ENCODE assay signal across 8 cellular contexts in genomic region chr17:63478814-63479494, GRCh38. TPM values are rescaled to one million over a fixed set of nuclear protein-coding genes. Genes with fewer than 3 reads are reported as not detected.
DNase-seq lines count a peak whose midpoint lies in the region; ATAC-seq and TF ChIP-seq lines count a peak whose summit lies in the region.

No MANE protein-coding gene starts in this region.

- H3F3A ChIP-seq in MM.1S (ENCODE audit: insufficient read depth, low read length) = no peaks in the 10 kb centered on the region

- no peaks in the 10 kb centered on the region for H3K79me2 ChIP-seq in MM.1S (ENCODE audit: low read length)

- no TSS peak for BruUV-seq in Caco-2 (replicated peaks; lab: Mats Ljungman, UMichigan)

- H3K4me1 ChIP-seq in Caco-2 = peaks cover 13% of the 10 kb centered on the region
- 0 out of 2 replicates have a peak, but pooled peaks cover 4% of the 10 kb centered on the region for H3K4me1 ChIP-seq in MM.1S (ENCODE audit: low read length)
- H3K4me1 ChIP-seq in heart right ventricle = peaks cover 13 to 62% (median 52%) of the 10 kb centered on the region in 9 donors

- H3K36me3 Mint-ChIP-seq in Caco-2 (ENCODE audit: insufficient read depth, unreplicated experiment) = no peaks in the 10 kb centered on the region

- no peak overlapping the region for H3K4me2 ChIP-seq in MM.1S (ENCODE audit: low read depth, low read length)

- no peaks in the 10 kb centered on the region for H3K27me3 ChIP-seq in Caco-2 (replicated peaks; ENCODE audit: control insufficient read depth, insufficient read depth, low read length)
- peaks cover 86% of the 10 kb centered on the region for H3K27me3 ChIP-seq in MM.1S (replicated peaks; ENCODE audit: insufficient read depth, low read length)
- H3K27me3 ChIP-seq in heart right ventricle = peaks cover 0 to 40% (median 6%) of the 10 kb centered on the region in 7 donors

- no peak overlapping the region for H3K9ac ChIP-seq in MM.1S (ENCODE audit: low read length)

- no peak overlapping the region for H2AFZ ChIP-seq in MM.1S (ENCODE audit: low read length)

- H3K9me3 ChIP-seq in Caco-2 (no peaks in the 10 kb centered on the region), MM.1S (replicated peaks; ENCODE audit: insufficient read depth, low read length) (no peaks in the 10 kb centered on the region), heart right ventricle (no peaks in the 10 kb centered on the region)

- WGBS in heart right ventricle, 2 donors = 42 to 48% methylated on average over 16 of the region's 16 CpGs

- no peaks in the 10 kb centered on the region for H3K9me3 Mint-ChIP-seq in Caco-2 (ENCODE audit: unreplicated experiment)

- H3K36me3 ChIP-seq in Caco-2 (ENCODE audit: control insufficient read depth, insufficient read depth, low read length) (no peaks in the 10 kb centered on the region), MM.1S (replicated peaks; ENCODE audit: insufficient read depth, low read length) (no peaks in the 10 kb centered on the region), heart right ventricle (peaks cover 0 to 41% (median 6%) of the 10 kb centered on the region in 9 donors)

- H4K20me1 ChIP-seq in MM.1S (ENCODE audit: insufficient read depth, low read length) = no peaks in the 10 kb centered on the region

- TF ChIP-seq CTCF in Caco-2 (IDR thresholded peaks at IDR 0.05; ENCODE audit: insufficient read depth in 1 of 2, low read depth in 1 of 2, low read length in 1 of 2, severe bottlenecking in 1 of 2, unreplicated experiment in 1 of 2) (peak; percentile 67 to 97), MM.1S (IDR thresholded peaks at IDR 0.05; ENCODE audit: low read length) (peak; percentile 79), heart right ventricle (IDR thresholded peaks at IDR 0.05) (peak; percentile 49 to 85 (median 80))

- H3K4me1 Mint-ChIP-seq in Caco-2 (ENCODE audit: low read depth, unreplicated experiment) = peaks cover 10% of the 10 kb centered on the region

- intact Hi-C loops in Caco-2 (cut with micrococcal nuclease; ENCODE audit: unreplicated experiment) = loop anchor here (1.0 to 2.0 kb wide), 2 partner anchors 54 to 134 kb away; no protein-coding TSS in a partner anchor
- intact Hi-C loops in heart right ventricle (cut with DNase I) = loop anchor here (1.0 to 10.0 kb wide), 9 partner anchors 37 to 128 kb away; partner anchors contain the start of gene DCAF7 (in 1 of the 10)

- H3K4me3 ChIP-seq in Caco-2 (ENCODE audit: low read depth, low read length) = no peak overlapping the region
- no peak overlapping the region for H3K4me3 ChIP-seq in MM.1S (ENCODE audit: low read length)
- peak overlapping the region in 8 of 10 donors; percentile 21 to 66 (median 61) for H3K4me3 ChIP-seq in heart right ventricle

- no peak overlapping the region for H3K27ac Mint-ChIP-seq in Caco-2 (ENCODE audit: unreplicated experiment)

- H3K4me3 Mint-ChIP-seq in Caco-2 (ENCODE audit: unreplicated experiment) = peak overlapping the region; percentile 50

- peak; percentile 89 to 91 for DNase-seq in Caco-2
- DNase-seq in MM.1S = peak; percentile 70
- peak; percentile 92 for DNase-seq in SW480 (ENCODE audit: low spot score)
- DNase-seq in activated naive CD8-positive, alpha-beta T cell treated with anti-CD3 and anti-CD28 coated beads, Interleukin-2, amount 50 U/mL, for 16 hours (ENCODE audit: low read depth, low spot score) = peak; percentile 42
- DNase-seq in heart right ventricle = peak; percentile 77 to 80
- peak; percentile 80 for DNase-seq in renal cortical epithelial cell (ENCODE audit: low read depth)
- DNase-seq in cortex of kidney (lab: John Stamatoyannopoulos, UW) = no peak

- no peak overlapping the region for H3K27ac ChIP-seq in MM.1S (ENCODE audit: low read length)
- H3K27ac ChIP-seq in heart right ventricle = peak overlapping the region in 1 of 10 donors; percentile 49

- H3K9me2 ChIP-seq in MM.1S (replicated peaks; ENCODE audit: insufficient read depth, low read length) = no peaks in the 10 kb centered on the region

- POLR2A ChIA-PET in Caco-2 (lab: Charles Lee) = interaction anchor here (1.5 kb wide), 1 partner anchor 143 kb away, joined by 4 read pairs; the partner anchor contains the start of gene MAP3K3

- CTCF ChIA-PET in Caco-2 (lab: Charles Lee) = interaction anchor here (0.5 to 6.0 kb wide), 16 partner anchors 8 to 402 kb away, joined by 3 to 107 read pairs (median 6); partner anchors contain the start of genes CYB561, DCAF7 and KCNH6

- ATAC-seq in GM21528 (IDR thresholded peaks at IDR 0.05; ENCODE audit: low FRiP score, unreplicated experiment) (peak; percentile 73), heart right ventricle (peak; percentile 60 to 82 (median 77))

- H3K27me3 Mint-ChIP-seq in Caco-2 (ENCODE audit: insufficient read depth, unreplicated experiment) = peaks cover 12% of the 10 kb centered on the region

RNA-seq across cellular contexts. Expression of gene ACE, which starts 2.1 kb away (rescaled TPM):
- total RNA-seq in Caco-2 (2022) (1.7 and 3.4 TPM in 2 replicates), heart right ventricle (10 to 100 TPM in 9 of 10 donors, 1 to 10 TPM in 1; 2.0 to 25.8 (median 13.2) TPM), renal cortical epithelial cell (0.52 and 0.55 TPM in 2 replicates)
- 10 to 100 TPM in 1 of 2 donors, 1 to 10 TPM in 1; 3.0 to 10.1 TPM for polyA plus RNA-seq in heart right ventricle

RNA-seq across cellular contexts. Expression of gene CYB561, which starts 32.8 kb away (rescaled TPM):
- total RNA-seq in Caco-2 (2022) (46.3 and 48.3 TPM in 2 replicates), heart right ventricle (10 to 100 TPM in 4 of 10 donors, 1 to 10 TPM in 6; 5.5 to 22.8 (median 8.5) TPM), renal cortical epithelial cell (24.1 and 29.0 TPM in 2 replicates)
- polyA plus RNA-seq in heart right ventricle = 10 to 100 TPM in 1 of 2 donors, 1 to 10 TPM in 1; 7.8 to 12.2 TPM

RNA-seq across cellular contexts. Expression of gene KCNH6, which starts 44.2 kb away (rescaled TPM):
- not detected in 2 replicates for total RNA-seq in Caco-2 (2022)
- total RNA-seq in heart right ventricle = under 1 TPM in 1 of 10 donors, not detected in 9; 0.11 TPM
- not detected for polyA plus RNA-seq in heart right ventricle
- total RNA-seq in renal cortical epithelial cell = 0.05 TPM in 1 of 2 replicates, not detected in the other

Comparison
In these comparisons a context has a peak if more than half of its experiments do, and no peak if none do; other contexts are left out.
1. H3K4me3 ChIP-seq: peak in heart right ventricle (8 of 10); none in Caco-2 (single experiment) and MM.1S (single experiment).
2. Peak in every context shown above with its lines, with median percentiles within 50 percentile points of each other: CTCF ChIP-seq.